Comparison of ENCODE assay signal across 10 cellular contexts in the genomic region with DNA sequence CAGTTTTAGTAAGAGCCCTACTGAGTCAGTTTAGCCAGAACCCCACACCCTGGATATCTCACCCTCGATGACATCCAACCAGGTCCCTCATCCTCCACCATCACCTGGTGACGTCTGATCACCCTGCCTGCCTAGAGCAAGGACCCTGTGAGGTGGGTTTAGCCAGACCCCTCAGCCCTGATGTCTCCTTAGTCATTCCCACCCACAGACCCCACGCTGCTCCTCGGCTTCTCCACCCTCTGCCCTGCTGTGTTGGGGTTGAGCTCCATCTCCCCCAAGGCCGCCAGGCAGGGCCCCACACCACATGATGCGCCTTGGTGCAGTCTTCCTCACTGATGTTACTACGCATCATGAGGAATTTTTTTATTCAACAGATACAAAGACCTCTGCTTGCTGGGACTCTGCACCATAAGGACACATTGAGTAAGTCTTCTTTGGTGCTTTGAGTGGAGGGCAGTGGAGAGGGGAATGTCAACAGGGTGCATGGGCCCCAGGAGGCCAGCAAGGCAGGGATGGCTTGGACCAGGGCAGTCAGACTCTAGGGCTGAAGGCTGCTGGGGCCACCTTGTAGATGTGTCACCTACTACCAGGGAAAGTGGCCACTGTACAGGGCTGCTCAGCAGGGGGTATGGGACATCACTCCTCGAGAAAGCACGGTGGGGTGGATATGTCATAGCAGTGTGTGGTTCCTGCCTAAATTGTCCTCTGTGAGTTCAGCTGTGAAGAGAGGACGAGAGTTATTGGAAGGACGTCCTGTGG. TPM values are rescaled to one million over a fixed set of nuclear protein-coding genes. Genes with fewer than 3 reads are reported as not detected.
DNase-seq lines count a peak whose midpoint lies in the region; ATAC-seq and TF ChIP-seq lines count a peak whose summit lies in the region.
"Had no signal": no experiment of that assay in that cellular context is flagged by ENCODE, and none has a peak within 500 bp of the region (broad histone marks: within the 10 kb centered on the region; RNA-seq: fewer than 3 reads in every experiment).

No MANE protein-coding gene starts in this region.

- no peaks in the 10 kb centered on the region for H3K27me3 Mint-ChIP-seq in effector memory CD8-positive, alpha-beta T cell
- no peaks in the 10 kb centered on the region for H3K27me3 Mint-ChIP-seq in natural killer cell (ENCODE audit: low read depth in 2 of 2)

- DNase-seq in Right ventricle myocardium superior (peak; percentile 40), left ventricle myocardium superior (no peak), natural killer cell (no peak), retina (no peak), GM13977 (ENCODE audit: low spot score) (no peak), NCI-H526 (lab: John Stamatoyannopoulos, UW) (no peak), NCI-H128 (lab: John Stamatoyannopoulos, UW; ENCODE audit: unreplicated experiment) (no peak)
- no peak for DNase-seq in effector memory CD8-positive, alpha-beta T cell
- DNase-seq: effector memory CD4-positive, alpha-beta T cell; NCI-H1092 treated with DMSO at 0.1 percent for 48 hours had no signal

- in situ Hi-C loops in GM13977 (cut with MboI; ENCODE audit: low pct_unique_long_range_greater_than_20kb, low sequenced_read_pairs, unreplicated experiment): no loop called here

- H3K36me3 Mint-ChIP-seq in effector memory CD8-positive, alpha-beta T cell (ENCODE audit: insufficient read depth): peaks cover 42% of the 10 kb centered on the region
- no peaks in the 10 kb centered on the region for H3K36me3 Mint-ChIP-seq in natural killer cell

- peak overlapping the region; percentile 71 to 85 for H3K4me3 Mint-ChIP-seq in effector memory CD8-positive, alpha-beta T cell
- peak overlapping the region; percentile 49 for H3K4me3 Mint-ChIP-seq in natural killer cell

- intact Hi-C loops in Right ventricle myocardium superior (cut with DNase I): loop anchor here (2.0 kb wide), 1 partner anchor 23 kb away; a partner anchor contains a TSS
- intact Hi-C loops in left ventricle myocardium superior (cut with micrococcal nuclease): no loop called here
- intact Hi-C loops in natural killer cell (cut with micrococcal nuclease): no loop called here

- H3K27ac Mint-ChIP-seq in effector memory CD8-positive, alpha-beta T cell: peak overlapping the region; percentile 93
- H3K27ac Mint-ChIP-seq in natural killer cell: peak overlapping the region; percentile 94 to 95

- ATAC-seq in Right ventricle myocardium superior (ENCODE audit: poor library complexity) (no peak), left ventricle myocardium superior (no peak), natural killer cell (no peak)
- no peak for ATAC-seq in effector memory CD8-positive, alpha-beta T cell (replicated peaks)

- TF ChIP-seq CTCF in natural killer cell (IDR thresholded peaks at IDR 0.05) (no peak), GM13977 (IDR thresholded peaks at IDR 0.05; ENCODE audit: extremely low read depth, insufficient read depth, missing control alignments) (no peak)

- H3K4me1 Mint-ChIP-seq in effector memory CD8-positive, alpha-beta T cell (ENCODE audit: low read depth in 2 of 2): peaks cover 21 to 23% of the 10 kb centered on the region in 2 donors
- H3K4me1 Mint-ChIP-seq in natural killer cell: peaks cover 23 to 34% of the 10 kb centered on the region in 2 donors

- H3K9me3 Mint-ChIP-seq in effector memory CD8-positive, alpha-beta T cell: no peaks in the 10 kb centered on the region
- no peaks in the 10 kb centered on the region for H3K9me3 Mint-ChIP-seq in natural killer cell

RNA-seq across cellular contexts. Expression of a gene that starts 1.6 kb away (rescaled TPM):
- total RNA-seq in Right ventricle myocardium superior: 14.8 TPM
- 11.2 TPM for total RNA-seq in left ventricle myocardium superior
- total RNA-seq in natural killer cell: 10 to 100 TPM; 13.3 to 14.1 (median 13.8) TPM

RNA-seq across cellular contexts. Expression of a gene that starts 14.2 kb away (rescaled TPM):
- total RNA-seq in Right ventricle myocardium superior: 1.6 TPM
- 1.7 TPM for total RNA-seq in left ventricle myocardium superior
- total RNA-seq in natural killer cell: 1 to 10 TPM; 1.0 to 2.2 (median 1.7) TPM

RNA-seq across cellular contexts. Expression of a gene that starts 23.9 kb away (rescaled TPM):
- total RNA-seq in Right ventricle myocardium superior: 143 TPM
- 175 TPM for total RNA-seq in left ventricle myocardium superior
- total RNA-seq in natural killer cell: 100 to 1,000 TPM; 292 to 313 (median 308) TPM

RNA-seq across cellular contexts. Expression of a gene that starts 43.9 kb away (rescaled TPM):
- total RNA-seq in Right ventricle myocardium superior (316 TPM), left ventricle myocardium superior (316 TPM), natural killer cell (10 to 100 TPM in 2 of 3 donors, 1 to 10 TPM in 1; 9.6 to 30.0 (median 14.3) TPM)

RNA-seq across cellular contexts. Expression of a gene that starts 54.9 kb away (rescaled TPM):
- 65.6 TPM for total RNA-seq in Right ventricle myocardium superior
- 58.6 TPM for total RNA-seq in left ventricle myocardium superior
- total RNA-seq in natural killer cell: 10 to 100 TPM; 50.0 to 70.6 (median 64.1) TPM
